12 cellular contexts compared by ENCODE assay signal in the genomic region with DNA sequence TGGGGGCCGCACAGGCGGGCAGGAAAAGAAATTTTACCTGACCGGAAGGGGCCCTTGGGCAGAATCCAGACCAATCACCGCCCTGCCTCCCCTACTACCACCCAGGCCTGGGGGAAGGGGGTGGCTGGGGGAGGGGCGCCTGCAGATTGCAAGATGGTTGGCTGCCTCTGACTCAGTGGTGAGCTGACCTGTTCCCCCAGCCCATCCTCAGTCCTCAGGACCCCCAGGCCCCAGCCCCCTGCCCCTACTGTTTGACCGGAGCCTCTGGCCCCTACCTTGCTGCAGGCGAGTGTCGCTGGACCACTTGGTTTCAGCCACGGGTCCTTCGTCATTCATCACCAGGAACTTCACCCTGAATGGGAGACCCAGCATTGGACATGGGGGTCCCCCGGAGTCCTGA. TPM values are rescaled to one million over a fixed set of nuclear protein-coding genes. Genes with fewer than 3 reads are reported as not detected.
DNase-seq lines count a peak whose midpoint lies in the region; ATAC-seq and TF ChIP-seq lines count a peak whose summit lies in the region.
"Not testable (repeated sequence)": the region's sequence is repeated elsewhere in the genome, so short reads cannot be mapped to it uniquely, and the experiment has no call there.
"Had no signal": no experiment of that assay in that cellular context is flagged by ENCODE, and none has a peak within 500 bp of the region (broad histone marks: within the 10 kb centered on the region; RNA-seq: fewer than 3 reads in every experiment).

No MANE protein-coding gene starts in this region.

- not testable (repeated sequence) for H3K36me3 Mint-ChIP-seq in activated naive CD4-positive, alpha-beta T cell treated with anti-CD3 and anti-CD28 coated beads, Interleukin-2, amount 50 U/mL, for 72 hours

- peak; percentile 11 for ATAC-seq in GM19023 (IDR thresholded peaks at IDR 0.05; ENCODE audit: unreplicated experiment)
- peak; percentile 16 for ATAC-seq in HG02885 (IDR thresholded peaks at IDR 0.05; ENCODE audit: poor library complexity, unreplicated experiment)
- peak; percentile 15 to 17 for ATAC-seq in activated naive CD4-positive, alpha-beta T cell treated with anti-CD3 and anti-CD28 coated beads, Interleukin-2, amount 50 U/mL, for 72 hours
- ATAC-seq in Right ventricle myocardium superior (ENCODE audit: poor library complexity), result peak; percentile 4
- ATAC-seq in right lobe of liver, result peak in 3 of 4 donors; percentile 4 to 6 (median 5)
- ATAC-seq in sciatic nerve, result peak; percentile 46

- not testable (repeated sequence) for TF ChIP-seq CTCF in right lobe of liver (IDR thresholded peaks at IDR 0.05)

- H3K4me1 ChIP-seq in SJCRH30, right lobe of liver: not testable (repeated sequence)

- not testable (repeated sequence) for H3K27me3 ChIP-seq in SJCRH30, right lobe of liver

- H3K9me3 ChIP-seq in SJCRH30 (replicated peaks); right lobe of liver: not testable (repeated sequence)

- intact Hi-C loops in Right ventricle myocardium superior (cut with DNase I); right lobe of liver (cut with DNase I); sciatic nerve (cut with DNase I): not testable (repeated sequence)

- H3K9me3 Mint-ChIP-seq in activated naive CD4-positive, alpha-beta T cell treated with anti-CD3 and anti-CD28 coated beads, Interleukin-2, amount 50 U/mL, for 72 hours, result not testable (repeated sequence)

- DNase-seq in SJCRH30, result peak; percentile 0 to 1
- DNase-seq in activated naive CD4-positive, alpha-beta T cell treated with anti-CD3 and anti-CD28 coated beads, Interleukin-2, amount 50 U/mL, for 72 hours (ENCODE audit: low spot score in 2 of 2), result not testable (repeated sequence)
- peak; percentile 36 for DNase-seq in Right ventricle myocardium superior
- peak in 2 of 3 donors; percentile 39 to 44 for DNase-seq in right lobe of liver
- peak; percentile 56 for DNase-seq in sciatic nerve (ENCODE audit: low spot score)

- WGBS in right lobe of liver (ENCODE audit: insufficient coverage, low coverage, low lambda C conversion rate, missing lambda C conversion rate), result 93% methylated on average over 3 of the region's 11 CpGs

- H3K27ac ChIP-seq in SJCRH30, right lobe of liver: not testable (repeated sequence)

- not testable (repeated sequence) for H3K4me3 ChIP-seq in SJCRH30, right lobe of liver

- H3K27ac Mint-ChIP-seq in activated naive CD4-positive, alpha-beta T cell treated with anti-CD3 and anti-CD28 coated beads, Interleukin-2, amount 50 U/mL, for 72 hours, result not testable (repeated sequence)

- not testable (repeated sequence) for H3K36me3 ChIP-seq in SJCRH30, right lobe of liver

- not testable (repeated sequence) for TF ChIP-seq POLR2A in right lobe of liver (IDR thresholded peaks at IDR 0.05)

RNA-seq across cellular contexts. Expression of gene UPK3BL1, which starts 3.7 kb away (rescaled TPM):
- total RNA-seq in SJCRH30 (2014; rRNA removed; shearing (Covaris generic)), result 14.8 and 23.6 TPM in 2 replicates
- total RNA-seq in activated naive CD4-positive, alpha-beta T cell treated with anti-CD3 and anti-CD28 coated beads, Interleukin-2, amount 50 U/mL, for 72 hours, result 10 to 100 TPM; 38.5 to 43.4 TPM
- 12.2 TPM for total RNA-seq in Right ventricle myocardium superior
- total RNA-seq in right lobe of liver, result 10 to 100 TPM in 2 of 6 experiments, 1 to 10 TPM in 4; 6.2 to 12.4 (median 8.8) TPM
- 23.0 TPM for total RNA-seq in sciatic nerve

RNA-seq across cellular contexts. Expression of gene SPDYE2B, which starts 11.3 kb away (rescaled TPM):
- total RNA-seq in SJCRH30 (2014; rRNA removed; shearing (Covaris generic)), result not detected in 2 replicates
- not detected for total RNA-seq in activated naive CD4-positive, alpha-beta T cell treated with anti-CD3 and anti-CD28 coated beads, Interleukin-2, amount 50 U/mL, for 72 hours
- total RNA-seq in Right ventricle myocardium superior (not detected), right lobe of liver (not detected), sciatic nerve (not detected)
- total RNA-seq: activated CD4-positive, alpha-beta T cell treated with anti-CD3 and anti-CD28 coated beads, Interleukin-2, amount 10 ng/mL, durations not matched to agents 7 days and 5 days; CD8-positive, alpha-beta T cell; fibroblast of lung; pulmonary artery endothelial cell; temporal lobe had no signal

RNA-seq across cellular contexts. Expression of gene RASA4, which starts 22.3 kb away (rescaled TPM):
- 3.1 and 5.3 TPM in 2 replicates for total RNA-seq in SJCRH30 (2014; rRNA removed; shearing (Covaris generic))
- 10 to 100 TPM; 47.8 to 79.4 TPM for total RNA-seq in activated naive CD4-positive, alpha-beta T cell treated with anti-CD3 and anti-CD28 coated beads, Interleukin-2, amount 50 U/mL, for 72 hours
- total RNA-seq in Right ventricle myocardium superior (16.6 TPM), right lobe of liver (10 to 100 TPM in 1 of 6 experiments, 1 to 10 TPM in 5; 1.9 to 10.5 (median 7.2) TPM), sciatic nerve (233 TPM)

RNA-seq across cellular contexts. Expression of gene POLR2J2, which starts 32.6 kb away (rescaled TPM):
- total RNA-seq in SJCRH30 (2014; rRNA removed; shearing (Covaris generic)), result 1.0 and 1.6 TPM in 2 replicates
- total RNA-seq in activated naive CD4-positive, alpha-beta T cell treated with anti-CD3 and anti-CD28 coated beads, Interleukin-2, amount 50 U/mL, for 72 hours, result 10 to 100 TPM; 18.1 to 20.9 TPM
- total RNA-seq in Right ventricle myocardium superior (1.7 TPM), right lobe of liver (1 to 10 TPM in 4 of 6 experiments, under 1 TPM in 2; 0.25 to 9.5 (median 5.2) TPM), sciatic nerve (20.6 TPM)
